ENCODE assay signal across 8 cellular contexts in genomic region chr10:72048450-72049124, GRCh38. TPM values are rescaled to one million over a fixed set of nuclear protein-coding genes. Genes with fewer than 3 reads are reported as not detected.
DNase-seq lines count a peak whose midpoint lies in the region; ATAC-seq and TF ChIP-seq lines count a peak whose summit lies in the region.

No MANE protein-coding gene starts in this region.

- peaks cover 2 to 7% (median 4%) of the 10 kb centered on the region in 3 donors for H3K27me3 Mint-ChIP-seq in CD14-positive monocyte (ENCODE audit: low read depth in 3 of 3)

- H3K27ac Mint-ChIP-seq in CD14-positive monocyte, result peak overlapping the region in 1 of 7 donors; percentile 12

- intact Hi-C loops in CD14-positive monocyte (cut with micrococcal nuclease), result no loop called here

- H3K4me1 ChIP-seq in SJSA1 (replicated peaks), result no peaks in the 10 kb centered on the region
- H3K4me1 ChIP-seq in foreskin keratinocyte, result peaks cover 11% of the 10 kb centered on the region

- peaks cover 0 to 13% (median 9%) of the 10 kb centered on the region in 7 donors for H3K9me3 Mint-ChIP-seq in CD14-positive monocyte

- no peak overlapping the region for H3K4me3 ChIP-seq in SJSA1

- H3K36me3 ChIP-seq in SJSA1, result no peaks in the 10 kb centered on the region

- TF ChIP-seq CTCF in CD14-positive monocyte (IDR thresholded peaks at IDR 0.05), result peak; percentile 99
- peak; percentile 100 for TF ChIP-seq CTCF in foreskin keratinocyte (conservative IDR thresholded peaks at IDR 0.05)

- H3K9me3 ChIP-seq in SJSA1 (replicated peaks), result 0 out of 2 replicates have a peak, but pooled peaks cover 4% of the 10 kb centered on the region

- H3K4me1 Mint-ChIP-seq in CD14-positive monocyte, result peaks cover 1% of the 10 kb centered on the region

- H3K27me3 ChIP-seq in SJSA1 (replicated peaks) (no peaks in the 10 kb centered on the region), foreskin keratinocyte (no peaks in the 10 kb centered on the region)

- ATAC-seq in GM21529 (IDR thresholded peaks at IDR 0.05; ENCODE audit: unreplicated experiment), result peak; percentile 73
- ATAC-seq in foreskin keratinocyte, result peak; percentile 56

- H3K4me3 Mint-ChIP-seq in CD14-positive monocyte, result no peak overlapping the region

- peak; percentile 81 for DNase-seq in CD14-positive monocyte (ENCODE audit: low spot score)
- peak; percentile 54 for DNase-seq in NCI-H1048 (lab: John Stamatoyannopoulos, UW)
- peak; percentile 76 to 86 for DNase-seq in SJSA1 (ENCODE audit: low read depth in 1 of 2, low spot score in 2 of 2)
- peak; percentile 96 for DNase-seq in activated effector memory CD4-positive, alpha-beta T cell treated with anti-CD3 and anti-CD28 coated beads, Interleukin-2, amount 50 U/mL, for 16 hours
- DNase-seq in foreskin keratinocyte, result peak; percentile 58 to 80
- peak in 55 of 56 donors; percentile 38 to 98 (median 86) for DNase-seq in nucleus accumbens (lab: John Stamatoyannopoulos, UW)
- peak; percentile 100 for DNase-seq in superior temporal gyrus (ENCODE audit: extremely low spot score)

- no peak overlapping the region for H3K27ac ChIP-seq in SJSA1
- no peak overlapping the region for H3K27ac ChIP-seq in foreskin keratinocyte

- H3K36me3 Mint-ChIP-seq in CD14-positive monocyte, result no peaks in the 10 kb centered on the region

RNA-seq across cellular contexts. Expression of gene SPOCK2, which starts 39.8 kb away (rescaled TPM):
- 1 to 10 TPM in 1 of 2 donors, under 1 TPM in 1; 0.45 to 1.6 TPM for polyA plus RNA-seq in CD14-positive monocyte
- total RNA-seq in SJSA1 (2014; rRNA removed; shearing (Covaris generic)), result not detected in 2 replicates
- total RNA-seq in foreskin keratinocyte, result 0.14 and 0.27 TPM in 2 replicates
- 0.11 and 0.18 TPM in 2 replicates for polyA plus RNA-seq in foreskin keratinocyte
